16 cellular contexts compared by ENCODE assay signal in genomic region chr10:77297370-77297692, GRCh38.
DNase-seq lines count a peak whose midpoint lies in the region; ATAC-seq and TF ChIP-seq lines count a peak whose summit lies in the region.
"Had no signal": no experiment of that assay in that cellular context is flagged by ENCODE, and none has a peak within 500 bp of the region (broad histone marks: within the 10 kb centered on the region; RNA-seq: fewer than 3 reads in every experiment).

No MANE protein-coding gene starts in this region.

- H3K9me3 ChIP-seq in naive thymus-derived CD4-positive, alpha-beta T cell (ENCODE audit: control insufficient read depth in 2 of 3, low read length in 3 of 3): no peaks in the 10 kb centered on the region

- no peak overlapping the region for H3K4me3 Mint-ChIP-seq in naive thymus-derived CD4-positive, alpha-beta T cell
- H3K4me3 Mint-ChIP-seq: activated CD4-positive, alpha-beta memory T cell treated with anti-CD3 and anti-CD28 coated beads, Interleukin-2, amount 10 ng/mL, durations not matched to agents 7 days and 5 days; neural progenitor cell had no signal

- peaks cover 0 to 15% (median 11%) of the 10 kb centered on the region in 5 donors for H3K27me3 Mint-ChIP-seq in naive thymus-derived CD4-positive, alpha-beta T cell
- H3K27me3 Mint-ChIP-seq: activated CD4-positive, alpha-beta memory T cell treated with anti-CD3 and anti-CD28 coated beads, Interleukin-2, amount 10 ng/mL, durations not matched to agents 7 days and 5 days had no signal

- no peaks in the 10 kb centered on the region for H3K4me1 Mint-ChIP-seq in naive thymus-derived CD4-positive, alpha-beta T cell
- H3K4me1 Mint-ChIP-seq: activated CD4-positive, alpha-beta memory T cell treated with anti-CD3 and anti-CD28 coated beads, Interleukin-2, amount 10 ng/mL, durations not matched to agents 7 days and 5 days had no signal

- H3K36me3 ChIP-seq in naive thymus-derived CD4-positive, alpha-beta T cell (ENCODE audit: control insufficient read depth in 2 of 3, insufficient read depth in 3 of 3, low read length in 3 of 3): no peaks in the 10 kb centered on the region
- H3K36me3 ChIP-seq: neural progenitor cell had no signal

- ATAC-seq in naive thymus-derived CD4-positive, alpha-beta T cell: no peak
- ATAC-seq in GM18498 (IDR thresholded peaks at IDR 0.05; ENCODE audit: unreplicated experiment) (no peak), GM21515 (IDR thresholded peaks at IDR 0.05; ENCODE audit: unreplicated experiment) (no peak)

- no peaks in the 10 kb centered on the region for H3K36me3 Mint-ChIP-seq in naive thymus-derived CD4-positive, alpha-beta T cell
- H3K36me3 Mint-ChIP-seq: neural progenitor cell had no signal

- TF ChIP-seq CTCF in epithelial cell of esophagus (IDR thresholded peaks at IDR 0.05; ENCODE audit: insufficient read depth, low read depth, low read length, missing control alignments): no peak

- DNase-seq in Daoy (ENCODE audit: low read depth): peak; percentile 38
- DNase-seq in MV-4-11 (lab: John Stamatoyannopoulos, UW): peak; percentile 19
- DNase-seq in epithelial cell of esophagus (ENCODE audit: low read depth): peak; percentile 69
- DNase-seq in myocyte (ENCODE audit: low read depth): peak; percentile 64
- DNase-seq in naive thymus-derived CD4-positive, alpha-beta T cell: no peak
- no peak for DNase-seq in NCI-H2081 (lab: John Stamatoyannopoulos, UW)
- DNase-seq: activated CD4-positive, alpha-beta memory T cell treated with anti-CD3 and anti-CD28 coated beads, Interleukin-2, amount 10 ng/mL, durations not matched to agents 7 days and 5 days; activated effector memory CD4-positive, alpha-beta T cell treated with anti-CD3 and anti-CD28 coated beads, Interleukin-2, amount 50 U/mL, for 16 hours; Calu3; hypothalamus; NCI-H526; SHP77 had no signal

- H3K4me3 ChIP-seq in epithelial cell of esophagus (ENCODE audit: low read length): no peak overlapping the region
- H3K4me3 ChIP-seq in naive thymus-derived CD4-positive, alpha-beta T cell (ENCODE audit: low read length): no peak overlapping the region
- H3K4me3 ChIP-seq: lung, neural progenitor cell had no signal

- no peaks in the 10 kb centered on the region for H3K27me3 ChIP-seq in naive thymus-derived CD4-positive, alpha-beta T cell (ENCODE audit: control insufficient read depth in 2 of 2, insufficient read depth in 2 of 2, low read length in 2 of 2)
- H3K27me3 ChIP-seq: neural progenitor cell had no signal

- no peaks in the 10 kb centered on the region for H3K4me1 ChIP-seq in naive thymus-derived CD4-positive, alpha-beta T cell (ENCODE audit: control insufficient read depth in 2 of 2, insufficient read depth in 2 of 2, low read length in 2 of 2)

- H3K27ac ChIP-seq in naive thymus-derived CD4-positive, alpha-beta T cell (ENCODE audit: low read depth, low read length): no peak overlapping the region
- H3K27ac ChIP-seq: neural progenitor cell had no signal

- POLR2A ChIA-PET in naive thymus-derived CD4-positive, alpha-beta T cell (lab: Charles Lee): no interaction called here

- CTCF ChIA-PET in naive thymus-derived CD4-positive, alpha-beta T cell (lab: Charles Lee): no interaction called here

- intact Hi-C loops in naive thymus-derived CD4-positive, alpha-beta T cell (cut with micrococcal nuclease): no loop called here

- peaks cover 0 to 10% (median 2%) of the 10 kb centered on the region in 11 donors for H3K9me3 Mint-ChIP-seq in naive thymus-derived CD4-positive, alpha-beta T cell
- H3K9me3 Mint-ChIP-seq: activated CD4-positive, alpha-beta memory T cell treated with anti-CD3 and anti-CD28 coated beads, Interleukin-2, amount 10 ng/mL, durations not matched to agents 7 days and 5 days; neural progenitor cell had no signal

- H3K27ac Mint-ChIP-seq in naive thymus-derived CD4-positive, alpha-beta T cell: no peak overlapping the region
- H3K27ac Mint-ChIP-seq: activated CD4-positive, alpha-beta memory T cell treated with anti-CD3 and anti-CD28 coated beads, Interleukin-2, amount 10 ng/mL, durations not matched to agents 7 days and 5 days; neural progenitor cell had no signal

Comparison
In these comparisons a context has a peak if more than half of its experiments do, and no peak if none do; other contexts are left out.
1. DNase-seq: peak in Daoy (single experiment), MV-4-11 (single experiment), epithelial cell of esophagus (single experiment) and myocyte (single experiment); none in naive thymus-derived CD4-positive, alpha-beta T cell (0 of 9) and NCI-H2081 (0 of 2).